ENCODE assay signal across 1 cellular context in the genomic region with DNA sequence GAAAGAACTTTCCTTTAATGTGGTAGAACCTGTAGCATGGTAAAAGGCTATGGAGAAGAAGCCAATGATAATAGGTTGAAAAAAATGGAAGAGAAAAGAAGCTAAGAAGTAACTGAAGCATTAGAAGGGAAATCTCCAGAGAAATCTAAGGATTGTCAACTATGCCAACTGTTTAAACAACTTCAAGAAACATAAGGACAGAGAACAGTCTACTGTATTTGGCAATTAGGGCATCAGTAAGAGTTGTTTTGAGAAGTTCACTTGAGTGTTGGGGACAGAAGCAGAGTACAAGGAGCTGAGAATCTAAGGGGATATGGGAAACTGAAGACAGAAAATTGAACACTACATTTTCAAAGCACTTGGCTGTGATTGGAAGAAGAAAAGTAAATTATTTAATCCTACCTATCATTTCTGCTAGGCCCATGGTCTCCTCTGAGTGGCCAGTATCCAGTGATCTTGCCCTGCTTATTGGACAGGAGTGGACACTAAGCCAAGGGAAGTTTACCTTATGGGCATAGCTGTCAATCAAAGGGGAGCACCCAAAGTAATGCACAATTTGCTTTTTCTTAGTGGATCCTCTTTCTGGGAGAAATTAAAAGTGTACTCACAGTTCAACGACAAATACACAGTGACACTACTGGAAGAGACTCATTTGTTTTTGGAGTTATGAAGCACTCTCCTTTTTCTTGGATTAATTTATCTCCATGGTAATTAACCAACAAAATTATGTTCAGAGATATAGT.
TF ChIP-seq lines count a peak whose summit lies in the region.

No MANE protein-coding gene starts in this region.

TF ChIP-seq in K562, 482 proteins besides CTCF, POLR2A, EP300 and RAD21 (continued from another document and continues in another):
- TF ChIP-seq ZNF79 (CRISPR knock-in tag; IDR thresholded peaks at IDR 0.05; ENCODE audit: low read depth) = no peak
- no peak for TF ChIP-seq HDAC3 (IDR thresholded peaks at IDR 0.05; ENCODE audit: borderline replicate concordance, partially characterized antibody)
- TF ChIP-seq, protein P1, sequence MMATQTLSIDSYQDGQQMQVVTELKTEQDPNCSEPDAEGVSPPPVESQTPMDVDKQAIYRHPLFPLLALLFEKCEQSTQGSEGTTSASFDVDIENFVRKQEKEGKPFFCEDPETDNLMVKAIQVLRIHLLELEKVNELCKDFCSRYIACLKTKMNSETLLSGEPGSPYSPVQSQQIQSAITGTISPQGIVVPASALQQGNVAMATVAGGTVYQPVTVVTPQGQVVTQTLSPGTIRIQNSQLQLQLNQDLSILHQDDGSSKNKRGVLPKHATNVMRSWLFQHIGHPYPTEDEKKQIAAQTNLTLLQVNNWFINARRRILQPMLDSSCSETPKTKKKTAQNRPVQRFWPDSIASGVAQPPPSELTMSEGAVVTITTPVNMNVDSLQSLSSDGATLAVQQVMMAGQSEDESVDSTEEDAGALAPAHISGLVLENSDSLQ (IDR thresholded peaks at IDR 0.05) = peak; percentile 96
- TF ChIP-seq BACH1 (tag; IDR thresholded peaks at IDR 0.05) = 0 out of 2 replicates have a peak, but pooled peaks have one; percentile 14
- TF ChIP-seq, protein P2, sequence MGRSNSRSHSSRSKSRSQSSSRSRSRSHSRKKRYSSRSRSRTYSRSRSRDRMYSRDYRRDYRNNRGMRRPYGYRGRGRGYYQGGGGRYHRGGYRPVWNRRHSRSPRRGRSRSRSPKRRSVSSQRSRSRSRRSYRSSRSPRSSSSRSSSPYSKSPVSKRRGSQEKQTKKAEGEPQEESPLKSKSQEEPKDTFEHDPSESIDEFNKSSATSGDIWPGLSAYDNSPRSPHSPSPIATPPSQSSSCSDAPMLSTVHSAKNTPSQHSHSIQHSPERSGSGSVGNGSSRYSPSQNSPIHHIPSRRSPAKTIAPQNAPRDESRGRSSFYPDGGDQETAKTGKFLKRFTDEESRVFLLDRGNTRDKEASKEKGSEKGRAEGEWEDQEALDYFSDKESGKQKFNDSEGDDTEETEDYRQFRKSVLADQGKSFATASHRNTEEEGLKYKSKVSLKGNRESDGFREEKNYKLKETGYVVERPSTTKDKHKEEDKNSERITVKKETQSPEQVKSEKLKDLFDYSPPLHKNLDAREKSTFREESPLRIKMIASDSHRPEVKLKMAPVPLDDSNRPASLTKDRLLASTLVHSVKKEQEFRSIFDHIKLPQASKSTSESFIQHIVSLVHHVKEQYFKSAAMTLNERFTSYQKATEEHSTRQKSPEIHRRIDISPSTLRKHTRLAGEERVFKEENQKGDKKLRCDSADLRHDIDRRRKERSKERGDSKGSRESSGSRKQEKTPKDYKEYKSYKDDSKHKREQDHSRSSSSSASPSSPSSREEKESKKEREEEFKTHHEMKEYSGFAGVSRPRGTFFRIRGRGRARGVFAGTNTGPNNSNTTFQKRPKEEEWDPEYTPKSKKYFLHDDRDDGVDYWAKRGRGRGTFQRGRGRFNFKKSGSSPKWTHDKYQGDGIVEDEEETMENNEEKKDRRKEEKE (IDR thresholded peaks at IDR 0.05; ENCODE audit: borderline replicate concordance in 1 of 2, control insufficient read depth in 1 of 2, low read depth in 2 of 2, low read length in 1 of 2) = no peak
- no peak for TF ChIP-seq ASH1L (IDR thresholded peaks at IDR 0.05; ENCODE audit: borderline replicate concordance, low read depth, partially characterized antibody)
- no peak for TF ChIP-seq CUX1 (CRISPR knock-in tag; IDR thresholded peaks at IDR 0.05)
- no peak for TF ChIP-seq ZBTB2 (IDR thresholded peaks at IDR 0.05)
- peak; percentile 64 for TF ChIP-seq MEIS2 (IDR thresholded peaks at IDR 0.05; ENCODE audit: partially characterized antibody)
- TF ChIP-seq, protein P3, sequence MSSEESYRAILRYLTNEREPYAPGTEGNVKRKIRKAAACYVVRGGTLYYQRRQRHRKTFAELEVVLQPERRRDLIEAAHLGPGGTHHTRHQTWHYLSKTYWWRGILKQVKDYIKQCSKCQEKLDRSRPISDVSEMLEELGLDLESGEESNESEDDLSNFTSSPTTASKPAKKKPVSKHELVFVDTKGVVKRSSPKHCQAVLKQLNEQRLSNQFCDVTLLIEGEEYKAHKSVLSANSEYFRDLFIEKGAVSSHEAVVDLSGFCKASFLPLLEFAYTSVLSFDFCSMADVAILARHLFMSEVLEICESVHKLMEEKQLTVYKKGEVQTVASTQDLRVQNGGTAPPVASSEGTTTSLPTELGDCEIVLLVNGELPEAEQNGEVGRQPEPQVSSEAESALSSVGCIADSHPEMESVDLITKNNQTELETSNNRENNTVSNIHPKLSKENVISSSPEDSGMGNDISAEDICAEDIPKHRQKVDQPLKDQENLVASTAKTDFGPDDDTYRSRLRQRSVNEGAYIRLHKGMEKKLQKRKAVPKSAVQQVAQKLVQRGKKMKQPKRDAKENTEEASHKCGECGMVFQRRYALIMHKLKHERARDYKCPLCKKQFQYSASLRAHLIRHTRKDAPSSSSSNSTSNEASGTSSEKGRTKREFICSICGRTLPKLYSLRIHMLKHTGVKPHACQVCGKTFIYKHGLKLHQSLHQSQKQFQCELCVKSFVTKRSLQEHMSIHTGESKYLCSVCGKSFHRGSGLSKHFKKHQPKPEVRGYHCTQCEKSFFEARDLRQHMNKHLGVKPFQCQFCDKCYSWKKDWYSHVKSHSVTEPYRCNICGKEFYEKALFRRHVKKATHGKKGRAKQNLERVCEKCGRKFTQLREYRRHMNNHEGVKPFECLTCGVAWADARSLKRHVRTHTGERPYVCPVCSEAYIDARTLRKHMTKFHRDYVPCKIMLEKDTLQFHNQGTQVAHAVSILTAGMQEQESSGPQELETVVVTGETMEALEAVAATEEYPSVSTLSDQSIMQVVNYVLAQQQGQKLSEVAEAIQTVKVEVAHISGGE (CRISPR knock-in tag; IDR thresholded peaks at IDR 0.05) = 0 out of 6 replicates have a peak, but pooled peaks of 1 of the 3 experiments have one; percentile 21
- TF ChIP-seq ZNF232 (CRISPR knock-in tag; IDR thresholded peaks at IDR 0.05) = no peak
- no peak for TF ChIP-seq PYGO2 (tag; IDR thresholded peaks at IDR 0.05)
- TF ChIP-seq CREB5 (CRISPR knock-in tag; IDR thresholded peaks at IDR 0.05) = no peak
- 0 out of 2 replicates have a peak, but pooled peaks have one; percentile 32 for TF ChIP-seq ILF3 (IDR thresholded peaks at IDR 0.05; ENCODE audit: borderline replicate concordance)
- TF ChIP-seq, protein P4, sequence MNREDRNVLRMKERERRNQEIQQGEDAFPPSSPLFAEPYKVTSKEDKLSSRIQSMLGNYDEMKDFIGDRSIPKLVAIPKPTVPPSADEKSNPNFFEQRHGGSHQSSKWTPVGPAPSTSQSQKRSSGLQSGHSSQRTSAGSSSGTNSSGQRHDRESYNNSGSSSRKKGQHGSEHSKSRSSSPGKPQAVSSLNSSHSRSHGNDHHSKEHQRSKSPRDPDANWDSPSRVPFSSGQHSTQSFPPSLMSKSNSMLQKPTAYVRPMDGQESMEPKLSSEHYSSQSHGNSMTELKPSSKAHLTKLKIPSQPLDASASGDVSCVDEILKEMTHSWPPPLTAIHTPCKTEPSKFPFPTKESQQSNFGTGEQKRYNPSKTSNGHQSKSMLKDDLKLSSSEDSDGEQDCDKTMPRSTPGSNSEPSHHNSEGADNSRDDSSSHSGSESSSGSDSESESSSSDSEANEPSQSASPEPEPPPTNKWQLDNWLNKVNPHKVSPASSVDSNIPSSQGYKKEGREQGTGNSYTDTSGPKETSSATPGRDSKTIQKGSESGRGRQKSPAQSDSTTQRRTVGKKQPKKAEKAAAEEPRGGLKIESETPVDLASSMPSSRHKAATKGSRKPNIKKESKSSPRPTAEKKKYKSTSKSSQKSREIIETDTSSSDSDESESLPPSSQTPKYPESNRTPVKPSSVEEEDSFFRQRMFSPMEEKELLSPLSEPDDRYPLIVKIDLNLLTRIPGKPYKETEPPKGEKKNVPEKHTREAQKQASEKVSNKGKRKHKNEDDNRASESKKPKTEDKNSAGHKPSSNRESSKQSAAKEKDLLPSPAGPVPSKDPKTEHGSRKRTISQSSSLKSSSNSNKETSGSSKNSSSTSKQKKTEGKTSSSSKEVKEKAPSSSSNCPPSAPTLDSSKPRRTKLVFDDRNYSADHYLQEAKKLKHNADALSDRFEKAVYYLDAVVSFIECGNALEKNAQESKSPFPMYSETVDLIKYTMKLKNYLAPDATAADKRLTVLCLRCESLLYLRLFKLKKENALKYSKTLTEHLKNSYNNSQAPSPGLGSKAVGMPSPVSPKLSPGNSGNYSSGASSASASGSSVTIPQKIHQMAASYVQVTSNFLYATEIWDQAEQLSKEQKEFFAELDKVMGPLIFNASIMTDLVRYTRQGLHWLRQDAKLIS (CRISPR knock-in tag; IDR thresholded peaks at IDR 0.05) = peak; percentile 27; the same call in 1 of the 2 replicates
- no peak for TF ChIP-seq USF2 (CRISPR knock-in tag; IDR thresholded peaks at IDR 0.05)
- no peak for TF ChIP-seq ZNF511 (CRISPR knock-in tag; IDR thresholded peaks at IDR 0.05)
- peak; percentile 46; the same call in 1 of the 2 replicates for TF ChIP-seq KAT7 (CRISPR knock-in tag; IDR thresholded peaks at IDR 0.05; ENCODE audit: borderline replicate concordance)
- TF ChIP-seq, protein P5, sequence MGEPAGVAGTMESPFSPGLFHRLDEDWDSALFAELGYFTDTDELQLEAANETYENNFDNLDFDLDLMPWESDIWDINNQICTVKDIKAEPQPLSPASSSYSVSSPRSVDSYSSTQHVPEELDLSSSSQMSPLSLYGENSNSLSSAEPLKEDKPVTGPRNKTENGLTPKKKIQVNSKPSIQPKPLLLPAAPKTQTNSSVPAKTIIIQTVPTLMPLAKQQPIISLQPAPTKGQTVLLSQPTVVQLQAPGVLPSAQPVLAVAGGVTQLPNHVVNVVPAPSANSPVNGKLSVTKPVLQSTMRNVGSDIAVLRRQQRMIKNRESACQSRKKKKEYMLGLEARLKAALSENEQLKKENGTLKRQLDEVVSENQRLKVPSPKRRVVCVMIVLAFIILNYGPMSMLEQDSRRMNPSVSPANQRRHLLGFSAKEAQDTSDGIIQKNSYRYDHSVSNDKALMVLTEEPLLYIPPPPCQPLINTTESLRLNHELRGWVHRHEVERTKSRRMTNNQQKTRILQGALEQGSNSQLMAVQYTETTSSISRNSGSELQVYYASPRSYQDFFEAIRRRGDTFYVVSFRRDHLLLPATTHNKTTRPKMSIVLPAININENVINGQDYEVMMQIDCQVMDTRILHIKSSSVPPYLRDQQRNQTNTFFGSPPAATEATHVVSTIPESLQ (CRISPR knock-in tag; IDR thresholded peaks at IDR 0.05) = no peak
- TF ChIP-seq PTRF (tag; IDR thresholded peaks at IDR 0.05) = peak; percentile 51; the same call in 1 of the 2 replicates
